ENCODE assay signal across 8 cellular contexts in the genomic region with DNA sequence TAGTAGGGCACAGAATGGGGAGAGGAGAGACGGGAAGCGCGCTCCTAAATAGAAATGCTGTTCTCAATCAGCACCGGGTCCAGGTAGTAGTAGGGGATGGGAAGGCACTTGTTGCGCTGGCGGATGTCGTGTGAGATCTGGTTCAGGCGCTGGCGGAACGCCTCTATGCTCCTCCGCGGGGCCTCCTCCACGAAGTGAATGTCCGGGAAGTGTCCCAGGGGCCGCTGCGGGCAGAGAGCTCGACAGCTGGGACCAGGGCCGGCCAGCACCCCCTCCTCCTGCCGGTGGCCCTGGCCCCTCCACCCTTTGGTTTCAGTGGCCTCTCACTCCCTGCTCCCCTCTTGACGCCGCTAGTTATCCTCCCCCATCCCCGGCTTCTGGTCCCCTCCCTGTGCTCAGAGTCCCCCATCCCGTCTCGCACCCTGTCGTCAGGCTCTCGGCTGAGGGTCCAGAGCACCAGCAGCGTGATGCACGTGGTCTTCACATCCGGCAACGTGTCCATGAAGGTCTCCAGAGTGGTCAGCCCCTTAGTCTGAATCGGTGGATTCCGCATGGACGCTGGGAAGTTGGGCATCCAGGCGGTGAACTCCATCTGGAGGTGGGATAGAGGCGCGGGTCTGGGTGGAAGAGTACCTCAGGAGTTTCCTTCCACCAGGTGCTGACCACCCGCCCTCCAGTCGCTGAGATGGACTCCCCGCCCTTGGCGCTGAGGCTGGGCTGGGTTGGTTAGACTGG. TPM values are rescaled to one million over a fixed set of nuclear protein-coding genes. Genes with fewer than 3 reads are reported as not detected.
DNase-seq lines count a peak whose midpoint lies in the region; ATAC-seq and TF ChIP-seq lines count a peak whose summit lies in the region.

No MANE protein-coding gene starts in this region.

- DNase-seq in GM23338 (ENCODE audit: low spot score) (peak; percentile 58), epithelial cell of esophagus (ENCODE audit: low read depth) (no peak), posterior vena cava (ENCODE audit: low spot score) (peak; percentile 79), GM19238 (ENCODE audit: insufficient read length, low spot score) (no peak), ecto neural progenitor cell (ENCODE audit: low spot score) (no peak), NAMALWA (ENCODE audit: low spot score) (no peak)
- peak; percentile 40 for DNase-seq in activated CD4-positive, alpha-beta T cell treated with anti-CD3 and anti-CD28 coated beads, Interleukin-2, amount 50 U/mL, for 1 hour

- peak overlapping the region; percentile 68 for H3K4me3 ChIP-seq in GM23338
- peak overlapping the region; percentile 42 for H3K4me3 ChIP-seq in epithelial cell of esophagus (ENCODE audit: low read length)

- TF ChIP-seq CTCF in GM23338 (conservative IDR thresholded peaks at IDR 0.05; ENCODE audit: low read depth in 2 of 2) (no peak), epithelial cell of esophagus (IDR thresholded peaks at IDR 0.05; ENCODE audit: insufficient read depth, low read depth, low read length, missing control alignments) (no peak)

- H3K4me2 ChIP-seq in GM23338, result peak overlapping the region; percentile 96

- H3K9me2 ChIP-seq in GM23338 (ENCODE audit: insufficient read depth), result no peaks in the 10 kb centered on the region

- no peaks in the 10 kb centered on the region for H3F3A ChIP-seq in GM23338 (replicated peaks; ENCODE audit: low read depth)

- H3K36me3 ChIP-seq in GM23338 (ENCODE audit: insufficient read depth), result no peaks in the 10 kb centered on the region

- intact Hi-C loops in posterior vena cava (cut with DNase I), result loop anchor here in 1 of 2 donors (10.0 kb wide), 1 partner anchor 232 kb away; no protein-coding TSS in a partner anchor

- peaks cover 18% of the 10 kb centered on the region for H3K4me1 Mint-ChIP-seq in GM23338

- ATAC-seq in GM23338, result peak; percentile 49
- no peak for ATAC-seq in HG02678 (IDR thresholded peaks at IDR 0.05; ENCODE audit: unreplicated experiment)

- peak overlapping the region; percentile 99 for H2AFZ ChIP-seq in GM23338

- no peak overlapping the region for H3K27ac Mint-ChIP-seq in GM23338

- H3K9me3 Mint-ChIP-seq in GM23338, result peaks cover 2% of the 10 kb centered on the region; the same call in 2 of the 3 replicates

- no peaks in the 10 kb centered on the region for H4K20me1 ChIP-seq in GM23338 (replicated peaks; ENCODE audit: insufficient read depth)

- H3K79me2 ChIP-seq in GM23338 (replicated peaks; ENCODE audit: insufficient read depth), result no peaks in the 10 kb centered on the region

- no peak overlapping the region for H3K27ac ChIP-seq in GM23338 (ENCODE audit: low read depth)

- H3K27me3 ChIP-seq in GM23338 (ENCODE audit: insufficient read depth), result peaks cover 100% of the 10 kb centered on the region

- H3K36me3 Mint-ChIP-seq in GM23338 (ENCODE audit: low read depth), result peaks cover 2% of the 10 kb centered on the region; the same call in 2 of the 3 replicates

- H3K4me3 Mint-ChIP-seq in GM23338, result peak overlapping the region; percentile 74

- H3K4me1 ChIP-seq in GM23338 (ENCODE audit: insufficient read depth), result peaks cover 8% of the 10 kb centered on the region; the same call in 1 of the 2 replicates

- H3K27me3 Mint-ChIP-seq in GM23338 (ENCODE audit: insufficient read depth, low read depth, poor library complexity), result peaks cover 88% of the 10 kb centered on the region

TF ChIP-seq in GM23338, 12 proteins besides CTCF, POLR2A, EP300 and RAD21:
- TF ChIP-seq EZH2 (IDR thresholded peaks at IDR 0.05; ENCODE audit: low read depth, unreplicated experiment) (peak; percentile 70), EZH2phosphoT487 (IDR thresholded peaks at IDR 0.05; ENCODE audit: unreplicated experiment) (no peak), ZNF114 (CRISPR knock-in tag; IDR thresholded peaks at IDR 0.05) (no peak)
- TF ChIP-seq, protein P1, sequence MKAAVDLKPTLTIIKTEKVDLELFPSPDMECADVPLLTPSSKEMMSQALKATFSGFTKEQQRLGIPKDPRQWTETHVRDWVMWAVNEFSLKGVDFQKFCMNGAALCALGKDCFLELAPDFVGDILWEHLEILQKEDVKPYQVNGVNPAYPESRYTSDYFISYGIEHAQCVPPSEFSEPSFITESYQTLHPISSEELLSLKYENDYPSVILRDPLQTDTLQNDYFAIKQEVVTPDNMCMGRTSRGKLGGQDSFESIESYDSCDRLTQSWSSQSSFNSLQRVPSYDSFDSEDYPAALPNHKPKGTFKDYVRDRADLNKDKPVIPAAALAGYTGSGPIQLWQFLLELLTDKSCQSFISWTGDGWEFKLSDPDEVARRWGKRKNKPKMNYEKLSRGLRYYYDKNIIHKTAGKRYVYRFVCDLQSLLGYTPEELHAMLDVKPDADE (IDR thresholded peaks at IDR 0.05), result no peak

RNA-seq across cellular contexts. Expression of a gene that starts 14.6 kb away (rescaled TPM):
- total RNA-seq in GM23338 (2014; rRNA removed; shearing (Covaris generic)), result 1.4 TPM in 1 of 2 replicates, not detected in the other
- 0.16 and 0.30 TPM in 2 replicates for polyA plus RNA-seq in GM23338 (2016; fragmentation: Nextera tagmentation; extraction: Ambion mirVana)
- not detected for total RNA-seq in posterior vena cava

RNA-seq across cellular contexts. Expression of a gene that starts 34.0 kb away (rescaled TPM):
- 0.39 and 0.45 TPM in 2 replicates for total RNA-seq in GM23338 (2014; rRNA removed; shearing (Covaris generic))
- 0.33 and 0.42 TPM in 2 replicates for polyA plus RNA-seq in GM23338 (2016; fragmentation: Nextera tagmentation; extraction: Ambion mirVana)
- total RNA-seq in posterior vena cava, result 1 to 10 TPM in 1 of 2 donors, under 1 TPM in 1; 0.48 to 3.3 TPM

RNA-seq across cellular contexts. Expression of a gene that starts 45.4 kb away (rescaled TPM):
- 0.10 and 1.6 TPM in 2 replicates for total RNA-seq in GM23338 (2014; rRNA removed; shearing (Covaris generic))
- 0.27 TPM in 1 of 2 replicates, not detected in the other for polyA plus RNA-seq in GM23338 (2016; fragmentation: Nextera tagmentation; extraction: Ambion mirVana)
- total RNA-seq in posterior vena cava, result not detected

RNA-seq across cellular contexts. Expression of a gene that starts 51.0 kb away (rescaled TPM):
- total RNA-seq in GM23338 (2014; rRNA removed; shearing (Covaris generic)), result 0.14 TPM in 1 of 2 replicates, not detected in the other
- polyA plus RNA-seq in GM23338 (2016; fragmentation: Nextera tagmentation; extraction: Ambion mirVana), result 0.24 TPM in 1 of 2 replicates, not detected in the other
- under 1 TPM in 1 of 2 donors, not detected in 1; 0.67 TPM for total RNA-seq in posterior vena cava

Comparison
In these comparisons a context has a peak if more than half of its experiments do, and no peak if none do; other contexts are left out.
1. DNase-seq: peak in GM23338 (single experiment), activated CD4-positive, alpha-beta T cell treated with anti-CD3 and anti-CD28 coated beads, Interleukin-2, amount 50 U/mL, for 1 hour (single experiment) and posterior vena cava (single experiment); none in epithelial cell of esophagus (single experiment), GM19238 (single experiment), ecto neural progenitor cell (single experiment) and NAMALWA (single experiment).